ENCODE assay signal across 15 cellular contexts in genomic region chr15:48987142-48987541, GRCh38. TPM values are rescaled to one million over a fixed set of nuclear protein-coding genes. Genes with fewer than 3 reads are reported as not detected.
A peak's percentile ranks its signal among the peaks of the same experiment; 100 is the strongest.
DNase-seq lines count a peak whose midpoint lies in the region; ATAC-seq and TF ChIP-seq lines count a peak whose summit lies in the region.
"Had no signal": no experiment of that assay in that cellular context is flagged by ENCODE, and none has a peak within 500 bp of the region (broad histone marks: within the 10 kb centered on the region; RNA-seq: fewer than 3 reads in every experiment).

No MANE protein-coding gene starts in this region.

- ATAC-seq in WTC11 = no peak
- ATAC-seq in left lobe of liver = peak; percentile 83
- ATAC-seq: GM12878 had no signal

- no peaks in the 10 kb centered on the region for H3K9me3 ChIP-seq in neural cell (ENCODE audit: low read length)
- H3K9me3 ChIP-seq in CD4-positive, alpha-beta memory T cell (ENCODE audit: control insufficient read depth in 1 of 2, low read length in 2 of 2) = no peaks in the 10 kb centered on the region
- H3K9me3 ChIP-seq: BLaER1 treated with 17β-estradiol and CSF1 and Interleukin-3, amounts not matched to agents 10 nM and 100 nM; HAP-1 had no signal

- no peaks in the 10 kb centered on the region for H4K20me1 ChIP-seq in neural cell (ENCODE audit: insufficient read depth)

- no peaks in the 10 kb centered on the region for H3K9me3 Mint-ChIP-seq in WTC11
- H3K9me3 Mint-ChIP-seq in type B pancreatic cell = peaks cover 5% of the 10 kb centered on the region
- no peaks in the 10 kb centered on the region for H3K9me3 Mint-ChIP-seq in CD4-positive, alpha-beta memory T cell
- H3K9me3 Mint-ChIP-seq: CD4-positive, alpha-beta T cell had no signal

- H3K4me3 Mint-ChIP-seq in WTC11 = no peak overlapping the region
- H3K4me3 Mint-ChIP-seq in type B pancreatic cell = peak overlapping the region; percentile 42
- H3K4me3 Mint-ChIP-seq in CD4-positive, alpha-beta memory T cell = no peak overlapping the region
- H3K4me3 Mint-ChIP-seq: B cell; CD4-positive, alpha-beta T cell had no signal

- H3K36me3 ChIP-seq in neural cell (ENCODE audit: insufficient read depth, low read length) = peaks cover 14% of the 10 kb centered on the region
- H3K36me3 ChIP-seq in CD4-positive, alpha-beta memory T cell (ENCODE audit: insufficient read depth, low read length) = peaks cover 16% of the 10 kb centered on the region

- no peaks in the 10 kb centered on the region for H3K9me2 ChIP-seq in neural cell (ENCODE audit: insufficient read depth, low read length)

- TF ChIP-seq CTCF in WTC11 (IDR thresholded peaks at IDR 0.05) (no peak), neural cell (IDR thresholded peaks at IDR 0.05; ENCODE audit: poor library complexity, severe bottlenecking) (no peak), type B pancreatic cell (conservative IDR thresholded peaks at IDR 0.05) (no peak), GM10248 (IDR thresholded peaks at IDR 0.05; ENCODE audit: control extremely low read depth, extremely low read depth, low read depth, missing control alignments) (no peak)

- no peak overlapping the region for H2AFZ ChIP-seq in neural cell (ENCODE audit: low read depth, low read length)

- peaks cover 12% of the 10 kb centered on the region for H3K36me3 Mint-ChIP-seq in WTC11
- peaks cover 19% of the 10 kb centered on the region for H3K36me3 Mint-ChIP-seq in type B pancreatic cell
- peaks cover 12 to 21% of the 10 kb centered on the region in 2 donors for H3K36me3 Mint-ChIP-seq in CD4-positive, alpha-beta memory T cell

- CTCF ChIA-PET in WTC11 (lab: Charles Lee) (interaction anchor here (1.6 to 4.0 kb wide), 3 partner anchors 11 to 125 kb away, joined by 7 to 46 read pairs (median 7); partner anchors contain the start of gene SHC4), GM10248 (lab: Yijun Ruan, JAX) (interaction anchor here (6.0 kb wide), 1 partner anchor 11 kb away, joined by 47 read pairs; no protein-coding TSS in a partner anchor)
- CTCF ChIA-PET in CD4-positive, alpha-beta memory T cell (lab: Charles Lee; ENCODE audit: partially characterized antibody) = interaction anchor here (1.5 to 3.9 kb wide), 2 partner anchors 11 to 125 kb away, joined by 4 to 37 read pairs; no protein-coding TSS in a partner anchor

- H3K27ac Mint-ChIP-seq in WTC11 (peak overlapping the region; percentile 43; the same call in 1 of the 2 replicates), type B pancreatic cell (peak overlapping the region; percentile 83)
- peak overlapping the region in 1 of 7 donors; percentile 0 for H3K27ac Mint-ChIP-seq in CD4-positive, alpha-beta memory T cell
- H3K27ac Mint-ChIP-seq: B cell; CD4-positive, alpha-beta T cell had no signal

- intact Hi-C loops in CD4-positive, alpha-beta memory T cell (cut with micrococcal nuclease) = no loop called here

- peak overlapping the region; percentile 1 for H3K27ac ChIP-seq in neural cell (ENCODE audit: low read length)
- no peak overlapping the region for H3K27ac ChIP-seq in CD4-positive, alpha-beta memory T cell (ENCODE audit: low read depth, low read length)
- no peak overlapping the region for H3K27ac ChIP-seq in caudate nucleus (ENCODE audit: low read depth, low read length)
- H3K27ac ChIP-seq: BLaER1 treated with 17β-estradiol and CSF1 and Interleukin-3, amounts not matched to agents 10 nM and 100 nM had no signal

- H3K4me1 Mint-ChIP-seq in WTC11 (peaks cover 11% of the 10 kb centered on the region), type B pancreatic cell (ENCODE audit: unreplicated experiment) (peaks cover 22% of the 10 kb centered on the region)
- H3K4me1 Mint-ChIP-seq in CD4-positive, alpha-beta memory T cell = peaks cover 0 to 1% (median under 1%) of the 10 kb centered on the region in 4 donors
- H3K4me1 Mint-ChIP-seq: B cell had no signal

- POLR2A ChIA-PET in WTC11 (lab: Charles Lee) = no interaction called here
- POLR2A ChIA-PET in GM10248 (lab: Yijun Ruan, JAX) = no interaction called here
- POLR2A ChIA-PET in CD4-positive, alpha-beta memory T cell (lab: Charles Lee; ENCODE audit: partially characterized antibody) = no interaction called here

- H3K4me1 ChIP-seq in CD4-positive, alpha-beta memory T cell (ENCODE audit: insufficient read depth, low read length) = no peaks in the 10 kb centered on the region
- H3K4me1 ChIP-seq: BLaER1 treated with 17β-estradiol and CSF1 and Interleukin-3, amounts not matched to agents 10 nM and 100 nM had no signal

- no peaks in the 10 kb centered on the region for H3K27me3 ChIP-seq in neural cell (ENCODE audit: insufficient read depth, low read depth, low read length)
- H3K27me3 ChIP-seq in CD4-positive, alpha-beta memory T cell (ENCODE audit: insufficient read depth, low read length) = no peaks in the 10 kb centered on the region
- H3K27me3 ChIP-seq: BLaER1 treated with 17β-estradiol and CSF1 and Interleukin-3, amounts not matched to agents 10 nM and 100 nM had no signal

- no peaks in the 10 kb centered on the region for H3K79me2 ChIP-seq in neural cell (replicated peaks; ENCODE audit: insufficient read depth, low read length)

- no peaks in the 10 kb centered on the region for H3K27me3 Mint-ChIP-seq in WTC11 (ENCODE audit: low read depth)
- no peaks in the 10 kb centered on the region for H3K27me3 Mint-ChIP-seq in type B pancreatic cell
- H3K27me3 Mint-ChIP-seq in CD4-positive, alpha-beta memory T cell = peaks cover 2 to 3% of the 10 kb centered on the region in 2 donors
- H3K27me3 Mint-ChIP-seq: CD4-positive, alpha-beta T cell had no signal

- H3F3A ChIP-seq in neural cell (ENCODE audit: insufficient read depth, low read length, poor library complexity, severe bottlenecking) = no peaks in the 10 kb centered on the region

- H3K4me3 ChIP-seq in neural cell (ENCODE audit: low read length) = no peak overlapping the region
- H3K4me3 ChIP-seq in CD4-positive, alpha-beta memory T cell (ENCODE audit: low read length in 2 of 2) = no peak overlapping the region
- H3K4me3 ChIP-seq: BLaER1 treated with 17β-estradiol and CSF1 and Interleukin-3, amounts not matched to agents 10 nM and 100 nM; GM12878; HAP-1 had no signal

- no peak overlapping the region for H3K4me2 ChIP-seq in neural cell (ENCODE audit: low read length)
- H3K4me2 ChIP-seq: BLaER1 treated with 17β-estradiol and CSF1 and Interleukin-3, amounts not matched to agents 10 nM and 100 nM had no signal

- no peak for DNase-seq in WTC11 (ENCODE audit: low spot score)
- DNase-seq in left lobe of liver (ENCODE audit: low spot score) = no peak
- no peak for DNase-seq in type B pancreatic cell (ENCODE audit: extremely low spot score, unreplicated experiment)
- DNase-seq in GM10248 (ENCODE audit: extremely low spot score) = no peak
- DNase-seq in CD4-positive, alpha-beta memory T cell = no peak
- no peak for DNase-seq in caudate nucleus (lab: John Stamatoyannopoulos, UW)
- DNase-seq: Calu3; CD4-positive, alpha-beta T cell; DMS79 treated with DMSO at 0.1 percent for 48 hours; GF-D8 had no signal

- TF ChIP-seq EP300 in neural cell (conservative IDR thresholded peaks at IDR 0.05; ENCODE audit: poor library complexity, severe bottlenecking) = no peak

- no peak overlapping the region for H3K9ac ChIP-seq in neural cell (ENCODE audit: low read length)
- H3K9ac ChIP-seq: BLaER1 treated with 17β-estradiol and CSF1 and Interleukin-3, amounts not matched to agents 10 nM and 100 nM had no signal

- TF ChIP-seq RAD21 in neural cell (conservative IDR thresholded peaks at IDR 0.05) = no peak

TF ChIP-seq in WTC11, 78 proteins besides CTCF, POLR2A, EP300 and RAD21 (continues in another document):
- TF ChIP-seq ETV6 (CRISPR knock-in tag; IDR thresholded peaks at IDR 0.05) = no peak
- TF ChIP-seq, protein P1, sequence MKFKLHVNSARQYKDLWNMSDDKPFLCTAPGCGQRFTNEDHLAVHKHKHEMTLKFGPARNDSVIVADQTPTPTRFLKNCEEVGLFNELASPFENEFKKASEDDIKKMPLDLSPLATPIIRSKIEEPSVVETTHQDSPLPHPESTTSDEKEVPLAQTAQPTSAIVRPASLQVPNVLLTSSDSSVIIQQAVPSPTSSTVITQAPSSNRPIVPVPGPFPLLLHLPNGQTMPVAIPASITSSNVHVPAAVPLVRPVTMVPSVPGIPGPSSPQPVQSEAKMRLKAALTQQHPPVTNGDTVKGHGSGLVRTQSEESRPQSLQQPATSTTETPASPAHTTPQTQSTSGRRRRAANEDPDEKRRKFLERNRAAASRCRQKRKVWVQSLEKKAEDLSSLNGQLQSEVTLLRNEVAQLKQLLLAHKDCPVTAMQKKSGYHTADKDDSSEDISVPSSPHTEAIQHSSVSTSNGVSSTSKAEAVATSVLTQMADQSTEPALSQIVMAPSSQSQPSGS (CRISPR knock-in tag; IDR thresholded peaks at IDR 0.05; ENCODE audit: borderline replicate concordance, low read depth) = no peak
- no peak for TF ChIP-seq JUN (CRISPR knock-in tag; IDR thresholded peaks at IDR 0.05)

TF ChIP-seq in neural cell, 6 proteins besides CTCF, POLR2A, EP300 and RAD21 (continues in another document):
- no peak for TF ChIP-seq EZH2 (IDR thresholded peaks at IDR 0.05; ENCODE audit: borderline replicate concordance, insufficient read depth, low read length, poor library complexity, severe bottlenecking)

RNA-seq across cellular contexts. Expression of gene SHC4, which starts 23.4 kb away (rescaled TPM):
- total RNA-seq in WTC11 (2021) (0.44 to 0.63 TPM (median 0.46 TPM) in 3 replicates), left lobe of liver (0.15 TPM), type B pancreatic cell (ENCODE audit: low replicate concordance) (2.1 and 4.5 TPM in 2 replicates)
- 4.5 and 5.0 TPM in 2 replicates for polyA plus RNA-seq in neural cell
- polyA minus RNA-seq in neural cell = 8.8 and 10.7 TPM in 2 replicates
- total RNA-seq in CD4-positive, alpha-beta memory T cell = under 1 TPM; 0.28 to 0.29 TPM
- not detected for polyA plus RNA-seq in CD4-positive, alpha-beta memory T cell
- total RNA-seq: CD4-positive, alpha-beta T cell had no signal

RNA-seq across cellular contexts. Expression of gene SECISBP2L, which starts 59.1 kb away (rescaled TPM):
- 28.4 to 30.5 TPM (median 30.4 TPM) in 3 replicates for total RNA-seq in WTC11 (2021)
- 21.0 TPM for total RNA-seq in left lobe of liver
- polyA plus RNA-seq in neural cell = 44.9 and 45.9 TPM in 2 replicates
- 102 and 141 TPM in 2 replicates for polyA minus RNA-seq in neural cell
- total RNA-seq in type B pancreatic cell (ENCODE audit: low replicate concordance) = 51.9 and 74.7 TPM in 2 replicates
- total RNA-seq in CD4-positive, alpha-beta memory T cell = 10 to 100 TPM; 64.3 to 72.9 TPM
- polyA plus RNA-seq in CD4-positive, alpha-beta memory T cell = 10 to 100 TPM in 1 of 2 donors, 1 to 10 TPM in 1; 9.1 to 22.3 TPM
